ENCODE assay signal across 8 cellular contexts in the genomic region with DNA sequence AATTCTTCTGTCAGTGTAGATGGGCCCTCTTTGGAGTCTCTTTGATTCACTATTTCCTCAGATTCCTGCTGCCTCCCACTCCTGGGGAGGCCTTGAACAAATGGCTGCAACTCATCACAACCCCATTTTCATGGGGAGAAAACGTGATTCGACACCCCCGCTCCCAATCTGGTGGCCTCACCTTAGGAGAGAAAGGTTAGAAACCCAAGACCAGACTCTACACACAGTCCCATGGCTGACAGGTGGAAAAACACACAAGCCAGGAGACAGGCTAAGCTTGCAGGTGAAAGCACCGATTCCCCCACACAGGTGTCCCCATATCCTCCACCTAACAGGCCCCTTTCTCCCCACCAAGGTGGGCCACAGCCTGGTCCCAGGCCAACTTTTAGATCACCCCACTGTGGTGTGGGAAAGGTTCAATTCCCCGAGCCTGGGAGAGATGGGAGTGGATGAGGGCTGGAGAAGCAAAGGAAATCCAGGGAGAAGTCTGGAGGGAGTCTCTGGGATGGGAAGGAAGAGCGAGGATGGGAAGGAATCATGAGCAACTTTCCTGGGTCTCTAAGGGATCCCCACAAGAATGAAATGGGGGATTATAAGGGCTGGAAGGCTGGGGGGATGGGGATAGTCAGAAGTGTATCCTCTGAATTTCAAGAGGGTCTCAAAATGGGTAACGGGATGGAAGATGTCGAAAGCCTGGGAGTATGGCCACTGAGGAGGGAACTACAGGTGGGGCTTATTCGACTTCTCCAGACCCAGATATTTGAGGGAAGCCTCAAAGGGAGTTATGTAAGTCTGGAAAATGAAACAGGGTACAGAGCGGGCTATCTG. TPM values are rescaled to one million over a fixed set of nuclear protein-coding genes. Genes with fewer than 3 reads are reported as not detected.
A peak's percentile ranks its signal among the peaks of the same experiment; 100 is the strongest.
DNase-seq lines count a peak whose midpoint lies in the region; ATAC-seq, FAIRE-seq and TF ChIP-seq lines count a peak whose summit lies in the region.

No MANE protein-coding gene starts in this region.

- peaks cover 8% of the 10 kb centered on the region for H3K36me3 ChIP-seq in GM06990 (ENCODE audit: control insufficient read depth, insufficient read depth, low read length)
- H3K36me3 ChIP-seq in SK-N-MC (ENCODE audit: insufficient read depth, low read length): peaks cover 58% of the 10 kb centered on the region
- H3K36me3 ChIP-seq in pancreas: no peaks in the 10 kb centered on the region

- DNase-seq in GM06990 (ENCODE audit: extremely low read depth, insufficient read length) (no peak), SK-N-MC (ENCODE audit: low read depth, low spot score) (no peak), epithelial cell of esophagus (ENCODE audit: low read depth) (no peak), pancreas (no peak), SIG-M5 (lab: John Stamatoyannopoulos, UW) (no peak), COR-L47 (lab: John Stamatoyannopoulos, UW) (no peak), medulla oblongata (ENCODE audit: extremely low spot score) (no peak)

- H3K4me1 ChIP-seq in pancreas: peaks cover 35 to 54% (median 51%) of the 10 kb centered on the region in 3 donors

- H3K9ac ChIP-seq in SK-N-MC (ENCODE audit: insufficient read length): peak overlapping the region; percentile 100

- 9% methylated on average over 10 of the region's 10 CpGs for WGBS in pancreas, 2 donors

- peak overlapping the region; percentile 74; the same call in 1 of the 2 replicates for H3K27ac ChIP-seq in SK-N-MC
- H3K27ac ChIP-seq in pancreas: peak overlapping the region; percentile 72 to 91 (median 86)

- ATAC-seq in pancreas: peak in 1 of 4 donors; percentile 9
- ATAC-seq in GM18867 (IDR thresholded peaks at IDR 0.05; ENCODE audit: unreplicated experiment): no peak

- intact Hi-C loops in pancreas (cut with DNase I): loop anchor here in 1 of 3 donors (10.0 kb wide), 1 partner anchor 278 kb away; no protein-coding TSS in a partner anchor

- TF ChIP-seq CTCF in GM06990 (IDR thresholded peaks at IDR 0.05; ENCODE audit: insufficient read depth, low read length, poor library complexity, severe bottlenecking) (no peak), epithelial cell of esophagus (IDR thresholded peaks at IDR 0.05; ENCODE audit: insufficient read depth, low read depth, low read length, missing control alignments) (no peak), pancreas (IDR thresholded peaks at IDR 0.05) (no peak)

- FAIRE-seq in pancreas (lab: Jason Lieb, UNC): no peak

- H3K4me3 ChIP-seq in GM06990 (replicated peaks; ENCODE audit: low read depth, low read length) (peak overlapping the region; percentile 94), SK-N-MC (peak overlapping the region; percentile 99), epithelial cell of esophagus (ENCODE audit: low read length) (peak overlapping the region; percentile 87), pancreas (peak overlapping the region; percentile 92 to 98 (median 96))

- H3K9me3 ChIP-seq in SK-N-MC (ENCODE audit: low read depth, low read length): no peaks in the 10 kb centered on the region
- H3K9me3 ChIP-seq in pancreas: no peaks in the 10 kb centered on the region

- H3K27me3 ChIP-seq in GM06990 (replicated peaks; ENCODE audit: control insufficient read depth, insufficient read depth, low read length): no peaks in the 10 kb centered on the region
- no peaks in the 10 kb centered on the region for H3K27me3 ChIP-seq in pancreas

RNA-seq across cellular contexts. Expression of gene PLAGL2, which starts 0.9 kb away (rescaled TPM):
- total RNA-seq in pancreas: 1 to 10 TPM; 3.3 to 7.2 (median 4.6) TPM
- 1 to 10 TPM; 2.4 to 4.4 TPM for polyA plus RNA-seq in pancreas

RNA-seq across cellular contexts. Expression of gene POFUT1, which starts 1.1 kb away (rescaled TPM):
- 10 to 100 TPM; 10.9 to 20.7 (median 16.8) TPM for total RNA-seq in pancreas
- polyA plus RNA-seq in pancreas: 10 to 100 TPM in 1 of 2 donors, 1 to 10 TPM in 1; 7.3 to 10.3 TPM
